Comparison of ENCODE assay signal across 1 cellular context in genomic region chr1:54223441-54224202, GRCh38.
TF ChIP-seq lines count a peak whose summit lies in the region.

No MANE protein-coding gene starts in this region.

TF ChIP-seq in endothelial cell of umbilical vein, 7 proteins besides CTCF, POLR2A, EP300 and RAD21:
- TF ChIP-seq GATA2 (IDR thresholded peaks at IDR 0.05; ENCODE audit: insufficient read depth, insufficient read length, low read depth, low read length): no peak
- TF ChIP-seq MYC (IDR thresholded peaks at IDR 0.05; ENCODE audit: low read depth, low read length): no peak
- no peak for TF ChIP-seq EZH2 (IDR thresholded peaks at IDR 0.05; ENCODE audit: borderline replicate concordance, low read depth, low read length, severe bottlenecking)
- no peak for TF ChIP-seq FOS (IDR thresholded peaks at IDR 0.05; ENCODE audit: borderline replicate concordance, insufficient read depth, low read length)
- TF ChIP-seq JUN (IDR thresholded peaks at IDR 0.05; ENCODE audit: borderline replicate concordance, insufficient read depth, insufficient read length, low read depth): no peak
- peak; percentile 33 for TF ChIP-seq POLR2AphosphoS5 (IDR thresholded peaks at IDR 0.05; ENCODE audit: insufficient read depth, low read depth, low read length)
- no peak for TF ChIP-seq MAX (IDR thresholded peaks at IDR 0.05; ENCODE audit: insufficient read depth, insufficient read length)
